ENCODE assay signal across 8 cellular contexts in the genomic region with DNA sequence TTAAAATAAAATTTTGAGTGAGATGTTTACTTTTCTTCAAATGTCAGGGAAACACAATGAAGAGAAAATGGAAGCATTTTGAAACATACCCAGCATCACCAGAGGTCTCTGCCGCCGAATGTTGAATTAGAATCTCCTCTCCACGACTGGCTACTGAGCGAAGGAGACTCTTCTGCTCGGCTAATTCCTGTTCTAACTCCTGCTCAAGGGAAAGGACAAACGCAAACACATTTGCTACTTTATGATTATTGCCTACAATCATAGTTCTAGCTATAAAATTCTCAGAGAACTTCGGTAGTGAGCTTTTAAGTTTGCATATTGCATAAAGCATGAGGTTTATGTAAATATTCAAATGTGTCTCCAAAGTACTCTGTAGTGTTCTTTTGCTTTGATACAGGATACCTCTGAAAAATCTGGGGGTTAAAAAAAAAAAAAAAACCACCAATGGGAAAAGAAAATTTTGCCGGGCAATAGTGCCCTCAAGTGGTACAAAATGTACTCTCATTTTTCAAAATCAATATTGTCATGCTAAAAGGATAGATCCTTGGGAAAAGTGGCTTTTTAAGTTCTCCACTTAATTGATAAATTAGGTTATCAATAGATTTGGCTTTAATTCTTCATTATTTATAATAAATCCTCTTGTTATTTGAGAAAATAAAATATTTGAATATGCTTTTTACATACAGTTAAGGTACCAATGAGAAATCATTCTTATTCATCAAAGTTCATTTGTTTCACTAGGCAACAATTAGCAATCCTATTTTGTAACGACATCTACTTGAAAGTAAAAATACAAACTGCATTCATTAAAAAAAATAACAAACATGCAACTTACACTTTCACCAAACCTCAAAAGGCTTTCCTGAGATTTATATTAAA.
DNase-seq lines count a peak whose midpoint lies in the region; ATAC-seq and TF ChIP-seq lines count a peak whose summit lies in the region.

No MANE protein-coding gene starts in this region.

- no peaks in the 10 kb centered on the region for H3K27me3 Mint-ChIP-seq in activated CD4-positive, alpha-beta T cell treated with anti-CD3 and anti-CD28 coated beads, Interleukin-2, amount 10 ng/mL, durations not matched to agents 24 days and 14 days

- peak; percentile 59 for TF ChIP-seq CTCF in upper lobe of right lung (IDR thresholded peaks at IDR 0.05)

- no peak overlapping the region for H3K4me3 Mint-ChIP-seq in activated CD4-positive, alpha-beta T cell treated with anti-CD3 and anti-CD28 coated beads, Interleukin-2, amount 10 ng/mL, durations not matched to agents 24 days and 14 days

- H3K4me1 Mint-ChIP-seq in activated CD4-positive, alpha-beta T cell treated with anti-CD3 and anti-CD28 coated beads, Interleukin-2, amount 10 ng/mL, durations not matched to agents 24 days and 14 days, result peaks cover 8% of the 10 kb centered on the region

- peaks cover 30% of the 10 kb centered on the region for H3K36me3 Mint-ChIP-seq in activated CD4-positive, alpha-beta T cell treated with anti-CD3 and anti-CD28 coated beads, Interleukin-2, amount 10 ng/mL, durations not matched to agents 24 days and 14 days (ENCODE audit: low read depth)

- DNase-seq in NCI-H345 (lab: John Stamatoyannopoulos, UW), result peak; percentile 14
- no peak for DNase-seq in NCI-H345 treated with DMSO at 0.1 percent for 48 hours (lab: John Stamatoyannopoulos, UW; ENCODE audit: unreplicated experiment)
- DNase-seq in KG1 (lab: John Stamatoyannopoulos, UW), result peak; percentile 4
- peak; percentile 76 for DNase-seq in activated CD4-positive, alpha-beta T cell treated with anti-CD3 and anti-CD28 coated beads, Interleukin-2, amount 10 ng/mL, durations not matched to agents 24 days and 14 days
- DNase-seq in iPS-NIHi11 (ENCODE audit: low spot score), result peak; percentile 25
- DNase-seq in upper lobe of right lung, result no peak

- peaks cover under 1% of the 10 kb centered on the region for H3K9me3 Mint-ChIP-seq in activated CD4-positive, alpha-beta T cell treated with anti-CD3 and anti-CD28 coated beads, Interleukin-2, amount 10 ng/mL, durations not matched to agents 24 days and 14 days

- ATAC-seq in upper lobe of right lung, result no peak
- no peak for ATAC-seq in GM19324 (IDR thresholded peaks at IDR 0.05; ENCODE audit: low FRiP score, unreplicated experiment)
- no peak for ATAC-seq in HG03039 (IDR thresholded peaks at IDR 0.05; ENCODE audit: unreplicated experiment)

- intact Hi-C loops in activated CD4-positive, alpha-beta T cell treated with anti-CD3 and anti-CD28 coated beads, Interleukin-2, amount 10 ng/mL, durations not matched to agents 24 days and 14 days (cut with micrococcal nuclease), result loop anchor here (1.0 kb wide), 2 partner anchors 503 to 593 kb away; no protein-coding TSS in a partner anchor
- intact Hi-C loops in upper lobe of right lung (cut with DNase I), result no loop called here

- H3K27ac ChIP-seq in upper lobe of right lung, result no peak overlapping the region

- H3K36me3 ChIP-seq in upper lobe of right lung, result peaks cover 57% of the 10 kb centered on the region

- H3K9me3 ChIP-seq in upper lobe of right lung, result no peaks in the 10 kb centered on the region

- no peak overlapping the region for H3K4me3 ChIP-seq in upper lobe of right lung

- H3K27ac Mint-ChIP-seq in activated CD4-positive, alpha-beta T cell treated with anti-CD3 and anti-CD28 coated beads, Interleukin-2, amount 10 ng/mL, durations not matched to agents 24 days and 14 days, result no peak overlapping the region

- peaks cover 13% of the 10 kb centered on the region for H3K4me1 ChIP-seq in upper lobe of right lung

- H3K27me3 ChIP-seq in upper lobe of right lung, result no peaks in the 10 kb centered on the region

Comparison
In these comparisons a context has a peak if more than half of its experiments do, and no peak if none do; other contexts are left out.
1. DNase-seq: peak in NCI-H345 (single experiment), KG1 (single experiment), activated CD4-positive, alpha-beta T cell treated with anti-CD3 and anti-CD28 coated beads, Interleukin-2, amount 10 ng/mL, durations not matched to agents 24 days and 14 days (single experiment) and iPS-NIHi11 (single experiment); none in NCI-H345 treated with DMSO at 0.1 percent for 48 hours (single experiment) and upper lobe of right lung (single experiment).